ENCODE assay signal across 19 cellular contexts in the genomic region with DNA sequence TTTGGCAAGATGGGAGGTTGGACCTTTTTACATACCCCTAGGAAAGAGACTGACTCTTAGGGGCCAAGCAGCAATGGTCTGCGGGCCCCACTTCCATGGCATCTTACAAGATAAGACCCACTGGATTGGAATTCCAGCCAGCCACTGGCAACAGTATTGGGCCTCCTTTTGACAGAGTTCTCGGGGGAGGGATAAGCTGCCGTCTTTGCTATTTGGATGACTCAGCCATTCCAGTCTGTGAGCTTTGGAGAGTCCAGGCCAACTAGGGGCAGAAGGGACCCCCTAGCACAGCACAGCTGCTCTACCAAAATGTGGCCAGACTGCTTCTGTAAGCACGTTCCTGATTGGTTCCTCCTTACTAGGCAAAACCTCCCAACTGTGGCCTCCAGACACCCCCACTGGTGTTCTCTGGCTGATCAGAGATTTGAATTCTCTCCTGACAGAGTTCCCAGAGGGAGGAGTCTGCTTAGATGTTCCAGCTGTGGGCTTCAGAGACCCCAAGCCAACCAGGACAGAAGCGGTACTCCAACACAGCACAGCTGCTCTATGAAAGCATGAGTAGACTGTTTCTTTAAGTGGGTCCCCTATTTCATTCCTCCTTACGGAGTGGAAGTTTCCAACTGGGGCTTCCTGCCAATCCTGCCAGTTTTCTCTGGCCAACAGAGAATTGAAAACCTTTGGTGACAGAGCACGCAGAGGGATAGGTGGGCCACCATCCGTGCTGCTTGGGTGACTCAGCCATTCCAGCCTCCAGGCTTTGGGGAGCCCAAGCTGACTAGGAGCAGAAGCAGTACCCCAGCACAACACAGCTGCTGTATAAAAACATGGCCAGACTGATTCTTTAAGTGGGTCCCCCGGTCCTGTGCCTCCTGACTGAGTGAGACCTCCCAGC.
DNase-seq lines count a peak whose midpoint lies in the region; ATAC-seq and TF ChIP-seq lines count a peak whose summit lies in the region.
"Had no signal": no experiment of that assay in that cellular context is flagged by ENCODE, and none has a peak within 500 bp of the region (broad histone marks: within the 10 kb centered on the region; RNA-seq: fewer than 3 reads in every experiment).

No MANE protein-coding gene starts in this region.

- no peaks in the 10 kb centered on the region for H4K20me1 ChIP-seq in OCI-LY7 (ENCODE audit: insufficient read depth, low read length)

- no peaks in the 10 kb centered on the region for H3K9me2 ChIP-seq in OCI-LY7 (ENCODE audit: insufficient read depth, low read length)

- ATAC-seq in gastrocnemius medialis, result no peak
- ATAC-seq: activated CD8-positive, alpha-beta T cell treated with anti-CD3 and anti-CD28 coated beads for 36 hours; HCT116 had no signal

- H2AFZ ChIP-seq in OCI-LY7 (ENCODE audit: low read length), result no peak overlapping the region
- H2AFZ ChIP-seq: parathyroid adenoma had no signal

- TF ChIP-seq POLR2A in gastrocnemius medialis (IDR thresholded peaks at IDR 0.05), result no peak

- peaks cover 4% of the 10 kb centered on the region for H3K4me1 ChIP-seq in mesodermal cell (ENCODE audit: control insufficient read depth, insufficient read depth, low read length, poor library complexity, severe bottlenecking)
- no peaks in the 10 kb centered on the region for H3K4me1 ChIP-seq in colonic mucosa
- no peaks in the 10 kb centered on the region for H3K4me1 ChIP-seq in gastrocnemius medialis
- no peaks in the 10 kb centered on the region for H3K4me1 ChIP-seq in OCI-LY7 (ENCODE audit: insufficient read depth, low read length, poor library complexity, severe bottlenecking)
- H3K4me1 ChIP-seq: esophagus squamous epithelium, parathyroid adenoma, SJSA1, suprapubic skin had no signal

- H3K4me3 ChIP-seq in mesodermal cell (ENCODE audit: extremely low read depth, insufficient read depth, low read length, poor library complexity, severe bottlenecking), result no peak overlapping the region
- H3K4me3 ChIP-seq in colonic mucosa, result no peak overlapping the region
- no peak overlapping the region for H3K4me3 ChIP-seq in gastrocnemius medialis
- H3K4me3 ChIP-seq in OCI-LY7 (ENCODE audit: low read depth, low read length, poor library complexity, severe bottlenecking), result no peak overlapping the region
- H3K4me3 ChIP-seq: esophagus squamous epithelium, SJSA1, suprapubic skin had no signal

- DNase-seq in EL (peak; percentile 58), NCI-H446 treated with DMSO at 0.1 percent for 48 hours (lab: John Stamatoyannopoulos, UW) (peak; percentile 90), fibroblast of peridontal ligament (ENCODE audit: extremely low read depth) (peak; percentile 33), colonic mucosa (no peak), gastrocnemius medialis (no peak), RWPE1 (ENCODE audit: low spot score) (no peak), OCI-LY7 (ENCODE audit: low spot score) (no peak)
- DNase-seq: activated CD8-positive, alpha-beta T cell treated with anti-CD3 and anti-CD28 coated beads for 36 hours; DMS153; esophagus squamous epithelium; immature natural killer cell; NCI-H2029; stimulated activated CD4-positive, alpha-beta T cell treated with anti-CD3 and anti-CD28 coated beads, Interleukin-15, amount 100 ng/mL, for 24 hours had no signal

- 82 to 91% methylated on average over 7 to 8 of the region's 9 CpGs for WGBS in mesodermal cell (ENCODE audit: insufficient coverage in 2 of 2), 2 experiments

- intact Hi-C loops in colonic mucosa (cut with DNase I) (no loop called here), gastrocnemius medialis (cut with DNase I; ENCODE audit: low total_unique reads) (no loop called here), OCI-LY7 (cut with micrococcal nuclease; ENCODE audit: unreplicated experiment) (no loop called here)

- POLR2A ChIA-PET in RWPE1 (lab: Yijun Ruan, JAX; ENCODE audit: low non-redundant PET), result no interaction called here
- POLR2A ChIA-PET in OCI-LY7 (lab: Charles Lee), result no interaction called here

- no peaks in the 10 kb centered on the region for H3K27me3 ChIP-seq in colonic mucosa
- H3K27me3 ChIP-seq in gastrocnemius medialis, result no peaks in the 10 kb centered on the region
- H3K27me3 ChIP-seq: esophagus squamous epithelium, SJSA1, suprapubic skin had no signal

- H3K9ac ChIP-seq in colonic mucosa (ENCODE audit: low read depth in 2 of 2, low read length in 2 of 2), result no peak overlapping the region
- H3K9ac ChIP-seq: KMS-11, parathyroid adenoma had no signal

- no TSS peak for BruUV-seq in OCI-LY7 (replicated peaks; lab: Mats Ljungman, UMichigan)

- H3K36me3 ChIP-seq in mesodermal cell (ENCODE audit: control insufficient read depth, insufficient read depth, low read length) (no peaks in the 10 kb centered on the region), colonic mucosa (no peaks in the 10 kb centered on the region), gastrocnemius medialis (no peaks in the 10 kb centered on the region), OCI-LY7 (ENCODE audit: insufficient read depth, low read length) (no peaks in the 10 kb centered on the region)
- H3K36me3 ChIP-seq: esophagus squamous epithelium, SJSA1, suprapubic skin had no signal

- in situ Hi-C loops in gastrocnemius medialis (cut with MboI; ENCODE audit: low sequenced_read_pairs in 4 of 4), result no loop called here

- H3K79me2 ChIP-seq in OCI-LY7 (ENCODE audit: insufficient read depth, low read depth, low read length), result no peaks in the 10 kb centered on the region
- H3K79me2 ChIP-seq: parathyroid adenoma had no signal

- no peak for TF ChIP-seq CTCF in colonic mucosa (IDR thresholded peaks at IDR 0.05)
- TF ChIP-seq CTCF in gastrocnemius medialis (IDR thresholded peaks at IDR 0.05 in 4 of 5, conservative IDR thresholded peaks at IDR 0.05 in 1 of 5), result no peak
- no peak for TF ChIP-seq CTCF in RWPE1 (conservative IDR thresholded peaks at IDR 0.05; ENCODE audit: low read depth)
- TF ChIP-seq CTCF in OCI-LY7 (conservative IDR thresholded peaks at IDR 0.05; ENCODE audit: low read length), result no peak

- no peaks in the 10 kb centered on the region for H3K9me3 ChIP-seq in mesodermal cell (ENCODE audit: control insufficient read depth, low read length)
- H3K9me3 ChIP-seq in colonic mucosa, result no peaks in the 10 kb centered on the region
- no peaks in the 10 kb centered on the region for H3K9me3 ChIP-seq in gastrocnemius medialis
- no peaks in the 10 kb centered on the region for H3K9me3 ChIP-seq in OCI-LY7 (ENCODE audit: low read length)

- CTCF ChIA-PET in RWPE1 (lab: Yijun Ruan, JAX), result interaction anchor here (0.7 kb wide), 1 partner anchor 306 kb away, joined by 3 read pairs; no protein-coding TSS in a partner anchor
- CTCF ChIA-PET in OCI-LY7 (lab: Charles Lee; ENCODE audit: unreplicated experiment), result no interaction called here

- H3K27ac ChIP-seq in mesodermal cell (ENCODE audit: low read depth, low read length, severe bottlenecking) (peak overlapping the region; percentile 51), colonic mucosa (no peak overlapping the region), gastrocnemius medialis (no peak overlapping the region), RWPE1 (no peak overlapping the region), OCI-LY7 (ENCODE audit: low read depth, low read length, poor library complexity, severe bottlenecking) (no peak overlapping the region)
- H3K27ac ChIP-seq: esophagus squamous epithelium, KMS-11, parathyroid adenoma, SJSA1, suprapubic skin had no signal

- H3K4me2 ChIP-seq in OCI-LY7 (ENCODE audit: low read length), result no peak overlapping the region
- H3K4me2 ChIP-seq: KMS-11 had no signal

Comparison
In these comparisons a context has a peak if more than half of its experiments do, and no peak if none do; other contexts are left out.
1. DNase-seq: peak in EL (single experiment), NCI-H446 treated with DMSO at 0.1 percent for 48 hours (single experiment) and fibroblast of peridontal ligament (single experiment); none in colonic mucosa (single experiment), gastrocnemius medialis (0 of 2), RWPE1 (single experiment) and OCI-LY7 (single experiment).